In the genomic region with DNA sequence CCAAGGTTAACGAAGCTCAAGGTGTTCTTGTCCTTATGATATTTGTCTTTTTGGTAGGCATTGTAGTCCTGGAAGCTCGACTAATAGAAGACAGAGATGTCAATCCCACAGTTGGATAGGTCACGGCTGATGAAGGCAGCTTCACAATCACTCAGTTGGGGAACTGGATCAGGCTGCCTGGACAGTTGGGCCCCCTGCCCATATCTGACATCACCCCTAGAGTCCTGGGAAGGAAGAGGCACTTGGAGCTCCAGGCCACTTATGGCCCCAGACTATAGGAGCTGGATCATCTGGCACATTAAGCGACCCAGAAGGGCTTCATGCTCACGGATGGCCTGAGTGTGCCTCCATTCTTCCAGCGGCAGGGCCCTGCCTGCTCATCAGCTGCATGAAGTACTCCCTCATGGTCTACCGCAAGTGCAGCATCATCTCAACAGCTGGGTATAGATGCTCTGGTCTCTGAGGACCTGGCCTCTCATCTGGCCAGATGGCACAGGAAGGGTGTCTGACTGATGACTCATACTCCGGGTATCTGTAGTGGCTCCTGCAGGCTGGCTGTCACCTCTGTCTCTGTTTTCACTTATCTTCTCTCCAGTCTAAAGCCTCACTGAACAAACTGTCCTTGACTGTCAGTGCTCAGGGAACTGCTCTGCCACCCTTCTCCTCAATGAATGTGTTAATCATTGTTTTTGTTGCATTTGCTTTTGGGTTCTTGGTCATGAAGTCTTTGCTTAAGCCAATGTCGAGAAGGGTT, we compare ENCODE assay signal across 1 cellular context.
TF ChIP-seq lines count a peak whose summit lies in the region.

No MANE protein-coding gene starts in this region.

TF ChIP-seq in endothelial cell of umbilical vein, 7 proteins besides CTCF, POLR2A, EP300 and RAD21:
- TF ChIP-seq EZH2 (IDR thresholded peaks at IDR 0.05; ENCODE audit: borderline replicate concordance, low read depth, low read length, severe bottlenecking) (no peak), JUN (IDR thresholded peaks at IDR 0.05; ENCODE audit: borderline replicate concordance, insufficient read depth, insufficient read length, low read depth) (peak; percentile 15), FOS (IDR thresholded peaks at IDR 0.05; ENCODE audit: borderline replicate concordance, insufficient read depth, low read length) (no peak), POLR2AphosphoS5 (IDR thresholded peaks at IDR 0.05; ENCODE audit: insufficient read depth, low read depth, low read length) (no peak)
- TF ChIP-seq, protein P1, sequence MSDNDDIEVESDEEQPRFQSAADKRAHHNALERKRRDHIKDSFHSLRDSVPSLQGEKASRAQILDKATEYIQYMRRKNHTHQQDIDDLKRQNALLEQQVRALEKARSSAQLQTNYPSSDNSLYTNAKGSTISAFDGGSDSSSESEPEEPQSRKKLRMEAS (IDR thresholded peaks at IDR 0.05; ENCODE audit: insufficient read depth, insufficient read length), result no peak
